Comparison of ENCODE assay signal across 10 cellular contexts in the genomic region with DNA sequence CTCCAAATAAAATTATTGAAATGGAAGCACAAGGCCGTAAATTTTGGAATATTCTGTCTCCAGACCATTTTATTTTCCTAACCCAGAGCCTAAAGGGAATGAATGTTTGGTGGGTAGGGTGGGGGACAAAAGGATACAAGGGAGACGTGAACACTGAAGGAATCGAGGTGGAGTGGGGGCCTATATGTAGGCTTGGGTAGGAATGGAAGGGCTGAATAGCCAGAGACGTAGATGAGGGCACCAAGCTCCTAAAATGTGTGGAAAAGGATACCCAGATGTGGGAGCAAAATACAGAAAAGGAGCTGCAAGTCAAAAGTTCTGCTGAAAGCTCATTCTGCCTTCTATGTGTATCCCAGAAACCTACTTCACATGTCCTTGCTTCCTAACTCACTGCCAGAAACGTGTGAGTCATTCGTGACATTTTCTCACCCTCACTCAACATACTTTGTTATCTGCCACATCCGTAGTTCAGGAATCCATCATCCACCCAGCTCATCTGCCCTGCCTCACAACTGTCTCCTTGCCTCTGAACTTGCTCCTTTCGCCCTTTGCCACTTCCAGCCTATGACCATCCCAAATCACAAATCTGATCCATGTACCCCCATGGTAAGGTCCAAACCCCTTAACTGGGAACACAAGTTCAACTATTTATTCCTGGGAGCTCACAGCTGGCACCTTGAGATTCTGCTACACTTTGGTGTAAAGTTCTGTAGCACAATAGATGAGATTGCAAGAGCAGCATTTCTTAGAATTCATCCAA.
DNase-seq lines count a peak whose midpoint lies in the region; ATAC-seq and TF ChIP-seq lines count a peak whose summit lies in the region.
"Had no signal": no experiment of that assay in that cellular context is flagged by ENCODE, and none has a peak within 500 bp of the region (broad histone marks: within the 10 kb centered on the region; RNA-seq: fewer than 3 reads in every experiment).

No MANE protein-coding gene starts in this region.

- no peaks in the 10 kb centered on the region for H3K36me3 ChIP-seq in Panc1 (ENCODE audit: control insufficient read depth, insufficient read depth, low read length)
- H3K36me3 ChIP-seq in Caco-2 (ENCODE audit: control insufficient read depth, insufficient read depth, low read length): no peaks in the 10 kb centered on the region

- intact Hi-C loops in Panc1 (cut with micrococcal nuclease; ENCODE audit: unreplicated experiment): no loop called here
- intact Hi-C loops in Caco-2 (cut with micrococcal nuclease; ENCODE audit: unreplicated experiment): no loop called here

- in situ Hi-C loops in Panc1 (cut with HindIII; ENCODE audit: low pct_unique_long_range_greater_than_20kb, low sequenced_read_pairs): no loop called here

- ATAC-seq in Panc1 (no peak), omental fat pad (ENCODE audit: low FRiP score) (peak; percentile 71), HG03521 (IDR thresholded peaks at IDR 0.05; ENCODE audit: unreplicated experiment) (no peak)

- H3K36me3 Mint-ChIP-seq in Caco-2 (ENCODE audit: insufficient read depth, unreplicated experiment): no peaks in the 10 kb centered on the region
- H3K36me3 Mint-ChIP-seq in type B pancreatic cell: no peaks in the 10 kb centered on the region

- H3K4me3 ChIP-seq in Panc1 (ENCODE audit: low read depth in 2 of 2, low read length in 2 of 2): no peak overlapping the region
- H3K4me3 ChIP-seq in fibroblast of mammary gland (ENCODE audit: control insufficient read depth, low read depth, low read length): no peak overlapping the region
- H3K4me3 ChIP-seq in Caco-2 (ENCODE audit: low read depth, low read length): no peak overlapping the region

- H3K4me3 Mint-ChIP-seq in Caco-2 (ENCODE audit: unreplicated experiment) (no peak overlapping the region), type B pancreatic cell (no peak overlapping the region)
- H3K4me3 Mint-ChIP-seq: activated naive CD8-positive, alpha-beta T cell had no signal

- TF ChIP-seq CTCF in Panc1 (IDR thresholded peaks at IDR 0.05) (no peak), fibroblast of mammary gland (conservative IDR thresholded peaks at IDR 0.05; ENCODE audit: control insufficient read depth, insufficient read depth, low read depth, low read length) (no peak), omental fat pad (IDR thresholded peaks at IDR 0.05) (no peak), Caco-2 (IDR thresholded peaks at IDR 0.05; ENCODE audit: insufficient read depth in 1 of 2, low read depth in 1 of 2, low read length in 1 of 2, severe bottlenecking in 1 of 2, unreplicated experiment in 1 of 2) (no peak), type B pancreatic cell (conservative IDR thresholded peaks at IDR 0.05) (no peak)

- BruUV-seq in Panc1 (replicated peaks; lab: Mats Ljungman, UMichigan): no TSS peak
- no TSS peak for BruUV-seq in Caco-2 (replicated peaks; lab: Mats Ljungman, UMichigan)

- POLR2A ChIA-PET in Panc1 (lab: Charles Lee) (no interaction called here), Caco-2 (lab: Charles Lee) (no interaction called here)

- no peaks in the 10 kb centered on the region for H3K27me3 Mint-ChIP-seq in Caco-2 (ENCODE audit: insufficient read depth, unreplicated experiment)
- no peaks in the 10 kb centered on the region for H3K27me3 Mint-ChIP-seq in type B pancreatic cell
- H3K27me3 Mint-ChIP-seq: activated naive CD8-positive, alpha-beta T cell had no signal

- H3K27ac Mint-ChIP-seq in Caco-2 (ENCODE audit: unreplicated experiment) (no peak overlapping the region), type B pancreatic cell (no peak overlapping the region)
- H3K27ac Mint-ChIP-seq: activated naive CD8-positive, alpha-beta T cell had no signal

- no peak overlapping the region for H3K27ac ChIP-seq in Panc1 (ENCODE audit: low read length)

- peak; percentile 66 for DNase-seq in COLO829 (ENCODE audit: low spot score)
- DNase-seq in Panc1 (ENCODE audit: low read depth, low spot score): peak; percentile 15
- peak; percentile 96 for DNase-seq in fibroblast of mammary gland (ENCODE audit: low read depth)
- DNase-seq in omental fat pad (ENCODE audit: low spot score): no peak
- no peak for DNase-seq in Caco-2
- no peak for DNase-seq in NCI-H345 treated with DMSO at 0.1 percent for 48 hours (lab: John Stamatoyannopoulos, UW; ENCODE audit: unreplicated experiment)
- DNase-seq in type B pancreatic cell (ENCODE audit: extremely low spot score, unreplicated experiment): no peak
- DNase-seq: NCI-H2029 had no signal

- H3K27me3 ChIP-seq in Panc1 (ENCODE audit: control insufficient read depth, insufficient read depth, low read length): no peaks in the 10 kb centered on the region
- H3K27me3 ChIP-seq in Caco-2 (replicated peaks; ENCODE audit: control insufficient read depth, insufficient read depth, low read length): no peaks in the 10 kb centered on the region

- H3K9me3 ChIP-seq in Panc1 (ENCODE audit: control insufficient read depth, insufficient read depth, low read depth, low read length): no peaks in the 10 kb centered on the region
- H3K9me3 ChIP-seq in Caco-2: no peaks in the 10 kb centered on the region

- CTCF ChIA-PET in Panc1 (lab: Charles Lee) (interaction anchor here (0.5 kb wide), 1 partner anchor 791 kb away, joined by 3 read pairs; no protein-coding TSS in a partner anchor), Caco-2 (lab: Charles Lee) (no interaction called here)

- no peaks in the 10 kb centered on the region for H3K9me3 Mint-ChIP-seq in Caco-2 (ENCODE audit: unreplicated experiment)
- no peaks in the 10 kb centered on the region for H3K9me3 Mint-ChIP-seq in type B pancreatic cell

- H3K4me1 ChIP-seq in Panc1 (ENCODE audit: control insufficient read depth, insufficient read depth, low read length) (no peaks in the 10 kb centered on the region), Caco-2 (no peaks in the 10 kb centered on the region)

- peaks cover 6% of the 10 kb centered on the region for H3K4me1 Mint-ChIP-seq in Caco-2 (ENCODE audit: low read depth, unreplicated experiment)
- no peaks in the 10 kb centered on the region for H3K4me1 Mint-ChIP-seq in type B pancreatic cell (ENCODE audit: unreplicated experiment)

Comparison
In these comparisons a context has a peak if more than half of its experiments do, and no peak if none do; other contexts are left out.
1. DNase-seq: peak in COLO829 (single experiment), Panc1 (single experiment) and fibroblast of mammary gland (single experiment); none in omental fat pad (single experiment), Caco-2 (0 of 2), NCI-H345 treated with DMSO at 0.1 percent for 48 hours (single experiment) and type B pancreatic cell (single experiment).